1 cellular context compared by ENCODE assay signal in the genomic region with DNA sequence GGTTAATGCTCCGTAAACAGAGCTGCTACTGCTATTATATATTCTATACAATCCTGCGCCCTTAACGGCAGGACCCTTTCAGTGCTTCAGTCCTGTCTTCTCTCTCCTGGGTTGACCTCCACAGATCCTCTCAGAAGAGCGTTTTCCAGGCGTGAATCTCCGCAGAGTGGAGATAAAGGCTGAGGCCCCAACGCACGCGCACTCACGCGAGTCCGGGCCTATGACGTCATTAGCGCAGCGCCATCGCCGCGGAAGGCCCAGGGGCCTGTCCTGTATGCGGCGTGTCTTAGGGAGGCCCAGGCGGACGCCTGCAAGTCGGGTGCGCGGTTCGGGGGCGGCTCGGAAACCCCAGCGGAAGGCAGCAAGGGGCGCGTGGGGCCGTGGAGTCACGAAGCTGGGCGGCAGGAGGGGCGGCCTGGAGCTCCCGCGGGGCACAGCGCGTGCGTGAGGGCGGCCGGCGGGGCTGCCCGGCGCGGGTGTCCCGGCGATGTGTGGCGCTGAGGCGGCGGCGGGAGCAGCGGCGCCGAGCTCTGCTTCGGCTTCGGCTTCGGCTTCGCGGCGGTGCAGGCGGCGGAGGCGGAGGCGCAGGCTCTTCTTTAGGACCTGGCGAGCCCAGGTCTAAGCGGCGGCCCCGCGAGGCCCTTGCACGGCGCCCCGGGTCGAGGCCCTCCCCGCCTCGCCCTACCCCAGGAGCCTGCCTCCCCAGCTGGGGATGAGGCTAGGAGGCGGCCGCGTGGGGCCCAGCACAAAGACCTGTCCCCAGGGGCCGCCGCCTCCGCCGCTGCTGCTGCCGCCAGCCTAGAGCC.
TF ChIP-seq lines count a peak whose summit lies in the region.

A gene with protein sequence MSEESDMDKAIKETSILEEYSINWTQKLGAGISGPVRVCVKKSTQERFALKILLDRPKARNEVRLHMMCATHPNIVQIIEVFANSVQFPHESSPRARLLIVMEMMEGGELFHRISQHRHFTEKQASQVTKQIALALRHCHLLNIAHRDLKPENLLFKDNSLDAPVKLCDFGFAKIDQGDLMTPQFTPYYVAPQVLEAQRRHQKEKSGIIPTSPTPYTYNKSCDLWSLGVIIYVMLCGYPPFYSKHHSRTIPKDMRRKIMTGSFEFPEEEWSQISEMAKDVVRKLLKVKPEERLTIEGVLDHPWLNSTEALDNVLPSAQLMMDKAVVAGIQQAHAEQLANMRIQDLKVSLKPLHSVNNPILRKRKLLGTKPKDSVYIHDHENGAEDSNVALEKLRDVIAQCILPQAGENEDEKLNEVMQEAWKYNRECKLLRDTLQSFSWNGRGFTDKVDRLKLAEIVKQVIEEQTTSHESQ (plus strand): TSS at position 479 of the 806 bp plus-strand sequence. CDS start 506 bp downstream, outside the sequence.

TF ChIP-seq in GM12878, 131 proteins besides CTCF, POLR2A, EP300 and RAD21 (continued from another document and continues in another):
- TF ChIP-seq, protein P1, sequence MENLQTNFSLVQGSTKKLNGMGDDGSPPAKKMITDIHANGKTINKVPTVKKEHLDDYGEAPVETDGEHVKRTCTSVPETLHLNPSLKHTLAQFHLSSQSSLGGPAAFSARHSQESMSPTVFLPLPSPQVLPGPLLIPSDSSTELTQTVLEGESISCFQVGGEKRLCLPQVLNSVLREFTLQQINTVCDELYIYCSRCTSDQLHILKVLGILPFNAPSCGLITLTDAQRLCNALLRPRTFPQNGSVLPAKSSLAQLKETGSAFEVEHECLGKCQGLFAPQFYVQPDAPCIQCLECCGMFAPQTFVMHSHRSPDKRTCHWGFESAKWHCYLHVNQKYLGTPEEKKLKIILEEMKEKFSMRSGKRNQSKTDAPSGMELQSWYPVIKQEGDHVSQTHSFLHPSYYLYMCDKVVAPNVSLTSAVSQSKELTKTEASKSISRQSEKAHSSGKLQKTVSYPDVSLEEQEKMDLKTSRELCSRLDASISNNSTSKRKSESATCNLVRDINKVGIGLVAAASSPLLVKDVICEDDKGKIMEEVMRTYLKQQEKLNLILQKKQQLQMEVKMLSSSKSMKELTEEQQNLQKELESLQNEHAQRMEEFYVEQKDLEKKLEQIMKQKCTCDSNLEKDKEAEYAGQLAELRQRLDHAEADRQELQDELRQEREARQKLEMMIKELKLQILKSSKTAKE (IDR thresholded peaks at IDR 0.05; ENCODE audit: low read depth, poor library complexity, severe bottlenecking) = peak; percentile 70
- TF ChIP-seq, protein P2, sequence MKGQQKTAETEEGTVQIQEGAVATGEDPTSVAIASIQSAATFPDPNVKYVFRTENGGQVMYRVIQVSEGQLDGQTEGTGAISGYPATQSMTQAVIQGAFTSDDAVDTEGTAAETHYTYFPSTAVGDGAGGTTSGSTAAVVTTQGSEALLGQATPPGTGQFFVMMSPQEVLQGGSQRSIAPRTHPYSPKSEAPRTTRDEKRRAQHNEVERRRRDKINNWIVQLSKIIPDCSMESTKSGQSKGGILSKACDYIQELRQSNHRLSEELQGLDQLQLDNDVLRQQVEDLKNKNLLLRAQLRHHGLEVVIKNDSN (IDR thresholded peaks at IDR 0.05; ENCODE audit: borderline replicate concordance, extremely low read length, insufficient read depth, low read depth, low read length) = no peak
- TF ChIP-seq, protein P3, sequence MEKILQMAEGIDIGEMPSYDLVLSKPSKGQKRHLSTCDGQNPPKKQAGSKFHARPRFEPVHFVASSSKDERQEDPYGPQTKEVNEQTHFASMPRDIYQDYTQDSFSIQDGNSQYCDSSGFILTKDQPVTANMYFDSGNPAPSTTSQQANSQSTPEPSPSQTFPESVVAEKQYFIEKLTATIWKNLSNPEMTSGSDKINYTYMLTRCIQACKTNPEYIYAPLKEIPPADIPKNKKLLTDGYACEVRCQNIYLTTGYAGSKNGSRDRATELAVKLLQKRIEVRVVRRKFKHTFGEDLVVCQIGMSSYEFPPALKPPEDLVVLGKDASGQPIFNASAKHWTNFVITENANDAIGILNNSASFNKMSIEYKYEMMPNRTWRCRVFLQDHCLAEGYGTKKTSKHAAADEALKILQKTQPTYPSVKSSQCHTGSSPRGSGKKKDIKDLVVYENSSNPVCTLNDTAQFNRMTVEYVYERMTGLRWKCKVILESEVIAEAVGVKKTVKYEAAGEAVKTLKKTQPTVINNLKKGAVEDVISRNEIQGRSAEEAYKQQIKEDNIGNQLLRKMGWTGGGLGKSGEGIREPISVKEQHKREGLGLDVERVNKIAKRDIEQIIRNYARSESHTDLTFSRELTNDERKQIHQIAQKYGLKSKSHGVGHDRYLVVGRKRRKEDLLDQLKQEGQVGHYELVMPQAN (conservative IDR thresholded peaks at IDR 0.05) = peak; percentile 74
- TF ChIP-seq RELA (IDR thresholded peaks at IDR 0.05; ENCODE audit: borderline replicate concordance, partially characterized antibody) (peak; percentile 94), MTA3 (IDR thresholded peaks at IDR 0.05; ENCODE audit: borderline replicate concordance, low read length) (no peak), SUZ12 (IDR thresholded peaks at IDR 0.05; ENCODE audit: unreplicated experiment) (no peak), RFX5 (IDR thresholded peaks at IDR 0.05; ENCODE audit: low read depth, low read length) (peak; percentile 38; the same call in 1 of the 2 replicates), STAT1 (conservative IDR thresholded peaks at IDR 0.05) (0 out of 2 replicates have a peak, but pooled peaks have one; percentile 85), ZSCAN29 (IDR thresholded peaks at IDR 0.05) (no peak), HCFC1 (IDR thresholded peaks at IDR 0.05; ENCODE audit: low read length) (peak; percentile 96), BMI1 (IDR thresholded peaks at IDR 0.05; ENCODE audit: borderline replicate concordance) (no peak), CHD4 (IDR thresholded peaks at IDR 0.05) (no peak), YBX1 (IDR thresholded peaks at IDR 0.05) (no peak), ZNF622 (IDR thresholded peaks at IDR 0.05) (no peak), MTA2 (IDR thresholded peaks at IDR 0.05; ENCODE audit: low read depth) (no peak), JUND (IDR thresholded peaks at IDR 0.05; ENCODE audit: low read depth, low read length) (peak; percentile 94), ZNF217 (IDR thresholded peaks at IDR 0.05) (peak; percentile 83), POLR2AphosphoS2 (IDR thresholded peaks at IDR 0.05; ENCODE audit: low read depth, low read length) (no peak; the same call in 1 of the 2 replicates), GABPA (IDR thresholded peaks at IDR 0.05; ENCODE audit: low read depth) (no peak), SREBF1 (IDR thresholded peaks at IDR 0.05; ENCODE audit: low read length) (peak; percentile 45; the same call in 1 of the 2 replicates), SIN3A (IDR thresholded peaks at IDR 0.05; ENCODE audit: low read depth, low read length) (peak; percentile 95), CHD1 (IDR thresholded peaks at IDR 0.05; ENCODE audit: low read depth, low read length) (no peak)
- TF ChIP-seq, protein P4, sequence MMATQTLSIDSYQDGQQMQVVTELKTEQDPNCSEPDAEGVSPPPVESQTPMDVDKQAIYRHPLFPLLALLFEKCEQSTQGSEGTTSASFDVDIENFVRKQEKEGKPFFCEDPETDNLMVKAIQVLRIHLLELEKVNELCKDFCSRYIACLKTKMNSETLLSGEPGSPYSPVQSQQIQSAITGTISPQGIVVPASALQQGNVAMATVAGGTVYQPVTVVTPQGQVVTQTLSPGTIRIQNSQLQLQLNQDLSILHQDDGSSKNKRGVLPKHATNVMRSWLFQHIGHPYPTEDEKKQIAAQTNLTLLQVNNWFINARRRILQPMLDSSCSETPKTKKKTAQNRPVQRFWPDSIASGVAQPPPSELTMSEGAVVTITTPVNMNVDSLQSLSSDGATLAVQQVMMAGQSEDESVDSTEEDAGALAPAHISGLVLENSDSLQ (IDR thresholded peaks at IDR 0.05) = no peak
- TF ChIP-seq, protein P5, sequence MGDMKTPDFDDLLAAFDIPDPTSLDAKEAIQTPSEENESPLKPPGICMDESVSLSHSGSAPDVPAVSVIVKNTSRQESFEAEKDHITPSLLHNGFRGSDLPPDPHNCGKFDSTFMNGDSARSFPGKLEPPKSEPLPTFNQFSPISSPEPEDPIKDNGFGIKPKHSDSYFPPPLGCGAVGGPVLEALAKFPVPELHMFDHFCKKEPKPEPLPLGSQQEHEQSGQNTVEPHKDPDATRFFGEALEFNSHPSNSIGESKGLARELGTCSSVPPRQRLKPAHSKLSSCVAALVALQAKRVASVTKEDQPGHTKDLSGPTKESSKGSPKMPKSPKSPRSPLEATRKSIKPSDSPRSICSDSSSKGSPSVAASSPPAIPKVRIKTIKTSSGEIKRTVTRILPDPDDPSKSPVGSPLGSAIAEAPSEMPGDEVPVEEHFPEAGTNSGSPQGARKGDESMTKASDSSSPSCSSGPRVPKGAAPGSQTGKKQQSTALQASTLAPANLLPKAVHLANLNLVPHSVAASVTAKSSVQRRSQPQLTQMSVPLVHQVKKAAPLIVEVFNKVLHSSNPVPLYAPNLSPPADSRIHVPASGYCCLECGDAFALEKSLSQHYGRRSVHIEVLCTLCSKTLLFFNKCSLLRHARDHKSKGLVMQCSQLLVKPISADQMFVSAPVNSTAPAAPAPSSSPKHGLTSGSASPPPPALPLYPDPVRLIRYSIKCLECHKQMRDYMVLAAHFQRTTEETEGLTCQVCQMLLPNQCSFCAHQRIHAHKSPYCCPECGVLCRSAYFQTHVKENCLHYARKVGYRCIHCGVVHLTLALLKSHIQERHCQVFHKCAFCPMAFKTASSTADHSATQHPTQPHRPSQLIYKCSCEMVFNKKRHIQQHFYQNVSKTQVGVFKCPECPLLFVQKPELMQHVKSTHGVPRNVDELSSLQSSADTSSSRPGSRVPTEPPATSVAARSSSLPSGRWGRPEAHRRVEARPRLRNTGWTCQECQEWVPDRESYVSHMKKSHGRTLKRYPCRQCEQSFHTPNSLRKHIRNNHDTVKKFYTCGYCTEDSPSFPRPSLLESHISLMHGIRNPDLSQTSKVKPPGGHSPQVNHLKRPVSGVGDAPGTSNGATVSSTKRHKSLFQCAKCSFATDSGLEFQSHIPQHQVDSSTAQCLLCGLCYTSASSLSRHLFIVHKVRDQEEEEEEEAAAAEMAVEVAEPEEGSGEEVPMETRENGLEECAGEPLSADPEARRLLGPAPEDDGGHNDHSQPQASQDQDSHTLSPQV (IDR thresholded peaks at IDR 0.05) = peak; percentile 96
- TF ChIP-seq, protein P6, sequence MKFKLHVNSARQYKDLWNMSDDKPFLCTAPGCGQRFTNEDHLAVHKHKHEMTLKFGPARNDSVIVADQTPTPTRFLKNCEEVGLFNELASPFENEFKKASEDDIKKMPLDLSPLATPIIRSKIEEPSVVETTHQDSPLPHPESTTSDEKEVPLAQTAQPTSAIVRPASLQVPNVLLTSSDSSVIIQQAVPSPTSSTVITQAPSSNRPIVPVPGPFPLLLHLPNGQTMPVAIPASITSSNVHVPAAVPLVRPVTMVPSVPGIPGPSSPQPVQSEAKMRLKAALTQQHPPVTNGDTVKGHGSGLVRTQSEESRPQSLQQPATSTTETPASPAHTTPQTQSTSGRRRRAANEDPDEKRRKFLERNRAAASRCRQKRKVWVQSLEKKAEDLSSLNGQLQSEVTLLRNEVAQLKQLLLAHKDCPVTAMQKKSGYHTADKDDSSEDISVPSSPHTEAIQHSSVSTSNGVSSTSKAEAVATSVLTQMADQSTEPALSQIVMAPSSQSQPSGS (IDR thresholded peaks at IDR 0.05; ENCODE audit: low read length) = no peak
- TF ChIP-seq, protein P7, sequence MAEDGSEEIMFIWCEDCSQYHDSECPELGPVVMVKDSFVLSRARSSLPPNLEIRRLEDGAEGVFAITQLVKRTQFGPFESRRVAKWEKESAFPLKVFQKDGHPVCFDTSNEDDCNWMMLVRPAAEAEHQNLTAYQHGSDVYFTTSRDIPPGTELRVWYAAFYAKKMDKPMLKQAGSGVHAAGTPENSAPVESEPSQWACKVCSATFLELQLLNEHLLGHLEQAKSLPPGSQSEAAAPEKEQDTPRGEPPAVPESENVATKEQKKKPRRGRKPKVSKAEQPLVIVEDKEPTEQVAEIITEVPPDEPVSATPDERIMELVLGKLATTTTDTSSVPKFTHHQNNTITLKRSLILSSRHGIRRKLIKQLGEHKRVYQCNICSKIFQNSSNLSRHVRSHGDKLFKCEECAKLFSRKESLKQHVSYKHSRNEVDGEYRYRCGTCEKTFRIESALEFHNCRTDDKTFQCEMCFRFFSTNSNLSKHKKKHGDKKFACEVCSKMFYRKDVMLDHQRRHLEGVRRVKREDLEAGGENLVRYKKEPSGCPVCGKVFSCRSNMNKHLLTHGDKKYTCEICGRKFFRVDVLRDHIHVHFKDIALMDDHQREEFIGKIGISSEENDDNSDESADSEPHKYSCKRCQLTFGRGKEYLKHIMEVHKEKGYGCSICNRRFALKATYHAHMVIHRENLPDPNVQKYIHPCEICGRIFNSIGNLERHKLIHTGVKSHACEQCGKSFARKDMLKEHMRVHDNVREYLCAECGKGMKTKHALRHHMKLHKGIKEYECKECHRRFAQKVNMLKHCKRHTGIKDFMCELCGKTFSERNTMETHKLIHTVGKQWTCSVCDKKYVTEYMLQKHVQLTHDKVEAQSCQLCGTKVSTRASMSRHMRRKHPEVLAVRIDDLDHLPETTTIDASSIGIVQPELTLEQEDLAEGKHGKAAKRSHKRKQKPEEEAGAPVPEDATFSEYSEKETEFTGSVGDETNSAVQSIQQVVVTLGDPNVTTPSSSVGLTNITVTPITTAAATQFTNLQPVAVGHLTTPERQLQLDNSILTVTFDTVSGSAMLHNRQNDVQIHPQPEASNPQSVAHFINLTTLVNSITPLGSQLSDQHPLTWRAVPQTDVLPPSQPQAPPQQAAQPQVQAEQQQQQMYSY (CRISPR knock-in tag; IDR thresholded peaks at IDR 0.05) = peak; percentile 79; the same call in 1 of the 2 replicates
- TF ChIP-seq, protein P8, sequence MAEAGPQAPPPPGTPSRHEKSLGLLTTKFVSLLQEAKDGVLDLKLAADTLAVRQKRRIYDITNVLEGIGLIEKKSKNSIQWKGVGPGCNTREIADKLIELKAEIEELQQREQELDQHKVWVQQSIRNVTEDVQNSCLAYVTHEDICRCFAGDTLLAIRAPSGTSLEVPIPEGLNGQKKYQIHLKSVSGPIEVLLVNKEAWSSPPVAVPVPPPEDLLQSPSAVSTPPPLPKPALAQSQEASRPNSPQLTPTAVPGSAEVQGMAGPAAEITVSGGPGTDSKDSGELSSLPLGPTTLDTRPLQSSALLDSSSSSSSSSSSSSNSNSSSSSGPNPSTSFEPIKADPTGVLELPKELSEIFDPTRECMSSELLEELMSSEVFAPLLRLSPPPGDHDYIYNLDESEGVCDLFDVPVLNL (IDR thresholded peaks at IDR 0.05; ENCODE audit: low read depth, low read length) = no peak
- TF ChIP-seq, protein P9, sequence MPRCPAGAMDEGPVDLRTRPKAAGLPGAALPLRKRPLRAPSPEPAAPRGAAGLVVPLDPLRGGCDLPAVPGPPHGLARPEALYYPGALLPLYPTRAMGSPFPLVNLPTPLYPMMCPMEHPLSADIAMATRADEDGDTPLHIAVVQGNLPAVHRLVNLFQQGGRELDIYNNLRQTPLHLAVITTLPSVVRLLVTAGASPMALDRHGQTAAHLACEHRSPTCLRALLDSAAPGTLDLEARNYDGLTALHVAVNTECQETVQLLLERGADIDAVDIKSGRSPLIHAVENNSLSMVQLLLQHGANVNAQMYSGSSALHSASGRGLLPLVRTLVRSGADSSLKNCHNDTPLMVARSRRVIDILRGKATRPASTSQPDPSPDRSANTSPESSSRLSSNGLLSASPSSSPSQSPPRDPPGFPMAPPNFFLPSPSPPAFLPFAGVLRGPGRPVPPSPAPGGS (IDR thresholded peaks at IDR 0.05; ENCODE audit: borderline replicate concordance, insufficient read depth, low read depth, low read length, poor library complexity, severe bottlenecking) = no peak
